ENCODE assay signal across 8 cellular contexts in genomic region chr2:196171248-196171871, GRCh38. TPM values are rescaled to one million over a fixed set of nuclear protein-coding genes. Genes with fewer than 3 reads are reported as not detected.
DNase-seq lines count a peak whose midpoint lies in the region; ATAC-seq and TF ChIP-seq lines count a peak whose summit lies in the region.

TSS of gene STK17B (minus strand) at chr2:196171578. CDS start at chr2:196163383, 8,195 bp downstream.

- H3K4me3 ChIP-seq in cardiac muscle cell (peak within 1 kb of the TSS; percentile 84), parathyroid adenoma (ENCODE audit: low read depth, low read length) (peak within 1 kb of the TSS; percentile 86), tibial nerve (peak within 1 kb of the TSS; percentile 67 to 95 (median 84))

- ATAC-seq in HG02588 (IDR thresholded peaks at IDR 0.05; ENCODE audit: unreplicated experiment), result peak; percentile 51

- H3K9me3 ChIP-seq in cardiac muscle cell (ENCODE audit: low read depth), result no peaks in the 10 kb centered on the region
- no peaks in the 10 kb centered on the region for H3K9me3 ChIP-seq in parathyroid adenoma (ENCODE audit: control insufficient read depth, low read length)
- no peaks in the 10 kb centered on the region for H3K9me3 ChIP-seq in tibial nerve

- no peaks in the 10 kb centered on the region for H3K79me2 ChIP-seq in parathyroid adenoma

- no peaks in the 10 kb centered on the region for H3K36me3 ChIP-seq in cardiac muscle cell
- no peaks in the 10 kb centered on the region for H3K36me3 ChIP-seq in parathyroid adenoma (ENCODE audit: control insufficient read depth, insufficient read depth, low read length)
- H3K36me3 ChIP-seq in tibial nerve, result no peaks in the 10 kb centered on the region

- H2AFZ ChIP-seq in parathyroid adenoma, result peak within 1 kb of the TSS; percentile 99

- peak within 1 kb of the TSS; percentile 87 for H3K27ac ChIP-seq in cardiac muscle cell
- H3K27ac ChIP-seq in parathyroid adenoma, result peak within 1 kb of the TSS; percentile 66
- H3K27ac ChIP-seq in tibial nerve, result peak within 1 kb of the TSS; percentile 60 to 94 (median 90)

- peak within 1 kb of the TSS; percentile 84 for H3K4me2 ChIP-seq in parathyroid adenoma (ENCODE audit: low read length)

- 0 to 2% methylated on average over 7 to 20 of the region's 72 CpGs for WGBS in tibial nerve, 2 donors

- peak within 1 kb of the TSS; percentile 17 for H3K9ac ChIP-seq in parathyroid adenoma

- DNase-seq in GM10266 (ENCODE audit: extremely low spot score), result peak; percentile 98
- DNase-seq in NCI-H1092 treated with DMSO at 0.1 percent for 48 hours (lab: John Stamatoyannopoulos, UW), result peak; percentile 82
- peak; percentile 74 to 86 for DNase-seq in SW 1271 (lab: John Stamatoyannopoulos, UW)
- DNase-seq in activated naive CD8-positive, alpha-beta T cell treated with anti-CD3 and anti-CD28 coated beads, Interleukin-2, amount 50 U/mL, for 16 hours (ENCODE audit: low read depth, low spot score), result peak; percentile 96
- peak; percentile 93 to 97 for DNase-seq in cardiac muscle cell (ENCODE audit: low read depth in 1 of 2, low spot score in 1 of 2)
- peak; percentile 92 for DNase-seq in tibial nerve (ENCODE audit: low spot score in 2 of 2)

- TF ChIP-seq EP300 in tibial nerve (IDR thresholded peaks at IDR 0.05), result peak in 1 of 2 donors; percentile 96

- H3K4me1 ChIP-seq in cardiac muscle cell (ENCODE audit: low read depth), result peaks cover 9% of the 10 kb centered on the region
- no peaks in the 10 kb centered on the region for H3K4me1 ChIP-seq in parathyroid adenoma
- H3K4me1 ChIP-seq in tibial nerve, result peaks cover 0 to 18% (median 5%) of the 10 kb centered on the region in 4 donors

- TF ChIP-seq CTCF in GM10266 (IDR thresholded peaks at IDR 0.05; ENCODE audit: control insufficient read depth, insufficient read depth, low read depth, missing control alignments) (peak; percentile 6), cardiac muscle cell (IDR thresholded peaks at IDR 0.05; ENCODE audit: low read depth, low read length) (peak; percentile 22), parathyroid adenoma (IDR thresholded peaks at IDR 0.05) (no peak), tibial nerve (IDR thresholded peaks at IDR 0.05) (peak in 3 of 5 experiments; percentile 4 to 36 (median 18))

- H3K27me3 ChIP-seq in cardiac muscle cell (peaks cover 6% of the 10 kb centered on the region), parathyroid adenoma (ENCODE audit: control insufficient read depth, insufficient read depth, low read length) (no peaks in the 10 kb centered on the region), tibial nerve (no peaks in the 10 kb centered on the region)

- peak; percentile 88 to 93 for TF ChIP-seq POLR2A in tibial nerve (IDR thresholded peaks at IDR 0.05)

RNA-seq across cellular contexts. Expression of gene STK17B, which starts in this region (rescaled TPM):
- total RNA-seq in cardiac muscle cell (3.4 and 12.9 TPM in 2 replicates), tibial nerve (10 to 100 TPM; 35.1 to 73.9 (median 45.4) TPM)
- polyA plus RNA-seq in cardiac muscle cell, result 2.6 and 5.6 TPM in 2 replicates

Comparison
In these comparisons a context has a peak if more than half of its experiments do, and no peak if none do; other contexts are left out.
1. Peak in every context shown above with its lines: DNase-seq, ATAC-seq, H3K4me3 ChIP-seq and H3K27ac ChIP-seq.